ENCODE assay signal across 8 cellular contexts in genomic region chr21:45074048-45074817, GRCh38. TPM values are rescaled to one million over a fixed set of nuclear protein-coding genes. Genes with fewer than 3 reads are reported as not detected.
A peak's percentile ranks its signal among the peaks of the same experiment; 100 is the strongest.
DNase-seq lines count a peak whose midpoint lies in the region; FAIRE-seq and TF ChIP-seq lines count a peak whose summit lies in the region.

Gene ADARB1, plus strand, starts transcription at chr21:45074580. Its CDS starts 97,077 bp downstream, at chr21:45171657.

- no peak for TF ChIP-seq CTCF in osteoblast (IDR thresholded peaks at IDR 0.05; ENCODE audit: extremely low read depth, low read depth, low read length)

- H3K36me3 ChIP-seq in SK-N-MC (ENCODE audit: insufficient read depth, low read length) (no peaks in the 10 kb centered on the region; the same call in 1 of the 2 replicates), osteoblast (ENCODE audit: insufficient read depth, low read length) (no peaks in the 10 kb centered on the region), urinary bladder (ENCODE audit: insufficient read depth) (no peaks in the 10 kb centered on the region)

- H3K4me1 Mint-ChIP-seq in activated naive CD8-positive, alpha-beta T cell (ENCODE audit: low read depth): peaks cover 39% of the 10 kb centered on the region

- peak within 1 kb of the TSS; percentile 70 for H2AFZ ChIP-seq in osteoblast (ENCODE audit: low read length)

- no peaks in the 10 kb centered on the region for H3K36me3 Mint-ChIP-seq in activated naive CD8-positive, alpha-beta T cell

- no peak for FAIRE-seq in GM18507 (lab: Jason Lieb, UNC)

- H3K9me3 ChIP-seq in SK-N-MC (ENCODE audit: low read depth, low read length) (no peaks in the 10 kb centered on the region), osteoblast (ENCODE audit: low read depth, low read length) (no peaks in the 10 kb centered on the region)

- H3K9ac ChIP-seq in SK-N-MC (ENCODE audit: insufficient read length): peak within 1 kb of the TSS; percentile 92

- H3K9me3 Mint-ChIP-seq in activated naive CD8-positive, alpha-beta T cell (ENCODE audit: low read depth): no peaks in the 10 kb centered on the region

- peaks cover 30% of the 10 kb centered on the region for H3K79me2 ChIP-seq in osteoblast (ENCODE audit: insufficient read depth, low read length)

- WGBS in urinary bladder: under 1% methylated on average over 132 of the region's 132 CpGs

- DNase-seq in A172 (ENCODE audit: low spot score) (peak; percentile 58), GM18507 (ENCODE audit: extremely low spot score, insufficient read length, low read depth) (peak; percentile 85), HPDE6-E6E7 (ENCODE audit: extremely low spot score) (peak; percentile 29), SK-N-MC (ENCODE audit: low read depth, low spot score) (no peak), head of caudate nucleus (peak in 40 of 42 donors; percentile 43 to 84 (median 69)), osteoblast (ENCODE audit: insufficient read length, low spot score, missing footprints) (peak; percentile 98)

- H3K27ac ChIP-seq in SK-N-MC: peak within 1 kb of the TSS; percentile 79; the same call in 1 of the 2 replicates
- peak within 1 kb of the TSS; percentile 75 for H3K27ac ChIP-seq in osteoblast (ENCODE audit: low read depth, low read length)
- peak within 1 kb of the TSS; percentile 95 for H3K27ac ChIP-seq in urinary bladder (ENCODE audit: low read depth)

- peak within 1 kb of the TSS; percentile 96 for H3K4me3 Mint-ChIP-seq in activated naive CD8-positive, alpha-beta T cell

- H3K4me2 ChIP-seq in osteoblast (ENCODE audit: insufficient read depth, low read length): peak within 1 kb of the TSS; percentile 86

- intact Hi-C loops in head of caudate nucleus (cut with DNase I): no loop called here

- peak within 1 kb of the TSS; percentile 93 for H3K4me3 ChIP-seq in SK-N-MC
- H3K4me3 ChIP-seq in osteoblast (ENCODE audit: insufficient read depth, low read length): peak within 1 kb of the TSS; percentile 82
- H3K4me3 ChIP-seq in urinary bladder (ENCODE audit: low read depth, low read length): peak within 1 kb of the TSS; percentile 90

- peaks cover 6% of the 10 kb centered on the region for H4K20me1 ChIP-seq in osteoblast (ENCODE audit: insufficient read depth, low read length)

- H3K27me3 ChIP-seq in osteoblast (ENCODE audit: insufficient read depth, low read length): no peaks in the 10 kb centered on the region

- H3K4me1 ChIP-seq in osteoblast (ENCODE audit: insufficient read depth, low read length) (peaks cover 24% of the 10 kb centered on the region), urinary bladder (ENCODE audit: insufficient read depth) (no peaks in the 10 kb centered on the region)

- no peaks in the 10 kb centered on the region for H3K27me3 Mint-ChIP-seq in activated naive CD8-positive, alpha-beta T cell

- peak within 1 kb of the TSS; percentile 92 for H3K27ac Mint-ChIP-seq in activated naive CD8-positive, alpha-beta T cell

RNA-seq across cellular contexts. Expression of gene ADARB1, which starts in this region (rescaled TPM):
- 13.3 and 15.7 TPM in 2 replicates for total RNA-seq in A172 (2014; rRNA removed; shearing (Covaris generic))
- 19.5 and 28.9 TPM in 2 replicates for total RNA-seq in osteoblast
- 35.3 TPM for total RNA-seq in urinary bladder
- polyA plus RNA-seq in urinary bladder: 79.8 TPM
